28 cellular contexts compared by ENCODE assay signal in the genomic region with DNA sequence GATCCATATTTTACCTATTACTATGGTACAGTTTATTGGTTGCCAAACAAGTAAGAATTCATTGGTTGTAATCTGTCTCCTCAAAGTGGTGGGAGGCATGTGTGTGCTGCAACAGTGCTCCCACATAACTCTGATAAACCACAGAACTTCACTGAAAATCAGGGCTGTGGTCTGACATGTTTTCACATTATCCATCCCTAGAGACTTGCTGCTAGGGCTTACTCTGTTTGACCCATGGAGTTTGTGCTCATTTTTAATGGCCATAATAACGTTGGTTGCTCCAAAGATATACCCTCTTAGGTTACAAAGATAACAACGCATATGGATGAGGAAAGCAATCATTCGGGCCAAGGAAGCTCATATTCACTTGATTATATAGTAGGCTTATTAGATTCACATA.
"Had no signal": no experiment of that assay in that cellular context is flagged by ENCODE, and none has a peak within 500 bp of the region (broad histone marks: within the 10 kb centered on the region; RNA-seq: fewer than 3 reads in every experiment).

No MANE protein-coding gene starts in this region.

- H3K9me3 Mint-ChIP-seq: activated naive CD4-positive, alpha-beta T cell treated with anti-CD3 and anti-CD28 coated beads, Interleukin-2, amount 50 U/mL, for 24 hours; effector memory CD8-positive, alpha-beta T cell; nephron; stimulated activated effector memory CD8-positive, alpha-beta T cell treated with anti-CD3 and anti-CD28 coated beads, Interleukin-12 subunit alpha, Interleukin-12 subunit beta, amount 100 ng/mL, for 72 hours had no signal

- H3K4me1 ChIP-seq: pancreas, psoas muscle, right atrium auricular region, suprapubic skin had no signal

- H3K27me3 Mint-ChIP-seq: activated naive CD4-positive, alpha-beta T cell treated with anti-CD3 and anti-CD28 coated beads, Interleukin-2, amount 50 U/mL, for 24 hours; effector memory CD8-positive, alpha-beta T cell had no signal

- DNase-seq: activated CD4-positive, alpha-beta T cell treated with anti-CD3 and anti-CD28 coated beads for 1 hour; activated CD4-positive, alpha-beta T cell treated with anti-CD3 and anti-CD28 coated beads, Interleukin-2, amount 50 U/mL, for 1 hour; activated CD8-positive, alpha-beta T cell treated with anti-CD3 and anti-CD28 coated beads, Interleukin-2, amount 10 ng/mL, durations not matched to agents 7 days and 5 days; activated gamma-delta T cell treated with Interleukin-2 at 50 U/mL for 16 hours; brain microvascular endothelial cell; central memory CD4-positive, alpha-beta T cell; dorsolateral prefrontal cortex; effector memory CD8-positive, alpha-beta T cell; head of caudate nucleus; hypothalamus; left cardiac atrium; midbrain; pancreas; psoas muscle; small intestine; stimulated activated CD4-positive, alpha-beta T cell treated with anti-CD3 and anti-CD28 coated beads, Interleukin-2, amount 100 ng/mL, for 24 hours; stomach; T-helper 9 cell; transverse colon had no signal

- H3K36me3 ChIP-seq: ascending aorta, transverse colon had no signal

- H3K4me3 ChIP-seq: ascending aorta, dorsolateral prefrontal cortex, esophagus muscularis mucosa, gastroesophageal sphincter, pancreas, psoas muscle, right atrium auricular region, stomach, suprapubic skin, transverse colon had no signal

- H3K9me3 ChIP-seq: ascending aorta, esophagus muscularis mucosa, gastroesophageal sphincter, neutrophil, pancreas, psoas muscle, right atrium auricular region, stomach, suprapubic skin, transverse colon had no signal

- H3K4me3 Mint-ChIP-seq: activated CD8-positive, alpha-beta T cell treated with anti-CD3 and anti-CD28 coated beads, Interleukin-2, amount 10 ng/mL, durations not matched to agents 7 days and 5 days; activated naive CD4-positive, alpha-beta T cell treated with anti-CD3 and anti-CD28 coated beads, Interleukin-2, amount 50 U/mL, for 24 hours; effector memory CD8-positive, alpha-beta T cell; nephron; stimulated activated effector memory CD8-positive, alpha-beta T cell treated with anti-CD3 and anti-CD28 coated beads, Interleukin-12 subunit alpha, Interleukin-12 subunit beta, amount 100 ng/mL, for 72 hours had no signal

- ATAC-seq: activated CD8-positive, alpha-beta T cell treated with anti-CD3 and anti-CD28 coated beads, Interleukin-2, amount 10 ng/mL, durations not matched to agents 7 days and 5 days; effector memory CD8-positive, alpha-beta T cell; gastroesophageal sphincter; left cardiac atrium; pancreas; psoas muscle; stimulated activated effector memory CD8-positive, alpha-beta T cell treated with anti-CD3 and anti-CD28 coated beads, Interleukin-12 subunit alpha, Interleukin-12 subunit beta, amount 100 ng/mL, for 72 hours had no signal

- H3K27me3 ChIP-seq: ascending aorta, brain microvascular endothelial cell, dorsolateral prefrontal cortex, esophagus muscularis mucosa, gastroesophageal sphincter, neutrophil, pancreas, right atrium auricular region, stomach, suprapubic skin, transverse colon had no signal

- H3K27ac Mint-ChIP-seq: activated CD8-positive, alpha-beta T cell treated with anti-CD3 and anti-CD28 coated beads, Interleukin-2, amount 10 ng/mL, durations not matched to agents 7 days and 5 days; activated naive CD4-positive, alpha-beta T cell treated with anti-CD3 and anti-CD28 coated beads, Interleukin-2, amount 50 U/mL, for 24 hours; stimulated activated effector memory CD8-positive, alpha-beta T cell treated with anti-CD3 and anti-CD28 coated beads, Interleukin-12 subunit alpha, Interleukin-12 subunit beta, amount 100 ng/mL, for 72 hours had no signal

- H3K4me1 Mint-ChIP-seq: nephron had no signal

- H3K27ac ChIP-seq: ascending aorta, brain microvascular endothelial cell, dorsolateral prefrontal cortex, esophagus muscularis mucosa, gastroesophageal sphincter, neutrophil, pancreas, psoas muscle, right atrium auricular region, stomach, suprapubic skin, transverse colon had no signal
